1 cellular context compared by ENCODE assay signal in genomic region chr22:46499798-46500174, GRCh38.
TF ChIP-seq lines count a peak whose summit lies in the region.

No MANE protein-coding gene starts in this region.

TF ChIP-seq in K562, 482 proteins besides CTCF, POLR2A, EP300 and RAD21:
- TF ChIP-seq NCOA6 (IDR thresholded peaks at IDR 0.05) = no peak
- no peak for TF ChIP-seq BCLAF1 (IDR thresholded peaks at IDR 0.05; ENCODE audit: borderline replicate concordance in 1 of 2, control insufficient read depth in 1 of 2, low read depth in 2 of 2, low read length in 1 of 2)
- no peak for TF ChIP-seq ZNF740 (CRISPR knock-in tag; IDR thresholded peaks at IDR 0.05)
- no peak for TF ChIP-seq ZNF740 (tag; IDR thresholded peaks at IDR 0.05)
- no peak for TF ChIP-seq ZKSCAN8 (CRISPR knock-in tag; IDR thresholded peaks at IDR 0.05)
